8 cellular contexts compared by ENCODE assay signal in the genomic region with DNA sequence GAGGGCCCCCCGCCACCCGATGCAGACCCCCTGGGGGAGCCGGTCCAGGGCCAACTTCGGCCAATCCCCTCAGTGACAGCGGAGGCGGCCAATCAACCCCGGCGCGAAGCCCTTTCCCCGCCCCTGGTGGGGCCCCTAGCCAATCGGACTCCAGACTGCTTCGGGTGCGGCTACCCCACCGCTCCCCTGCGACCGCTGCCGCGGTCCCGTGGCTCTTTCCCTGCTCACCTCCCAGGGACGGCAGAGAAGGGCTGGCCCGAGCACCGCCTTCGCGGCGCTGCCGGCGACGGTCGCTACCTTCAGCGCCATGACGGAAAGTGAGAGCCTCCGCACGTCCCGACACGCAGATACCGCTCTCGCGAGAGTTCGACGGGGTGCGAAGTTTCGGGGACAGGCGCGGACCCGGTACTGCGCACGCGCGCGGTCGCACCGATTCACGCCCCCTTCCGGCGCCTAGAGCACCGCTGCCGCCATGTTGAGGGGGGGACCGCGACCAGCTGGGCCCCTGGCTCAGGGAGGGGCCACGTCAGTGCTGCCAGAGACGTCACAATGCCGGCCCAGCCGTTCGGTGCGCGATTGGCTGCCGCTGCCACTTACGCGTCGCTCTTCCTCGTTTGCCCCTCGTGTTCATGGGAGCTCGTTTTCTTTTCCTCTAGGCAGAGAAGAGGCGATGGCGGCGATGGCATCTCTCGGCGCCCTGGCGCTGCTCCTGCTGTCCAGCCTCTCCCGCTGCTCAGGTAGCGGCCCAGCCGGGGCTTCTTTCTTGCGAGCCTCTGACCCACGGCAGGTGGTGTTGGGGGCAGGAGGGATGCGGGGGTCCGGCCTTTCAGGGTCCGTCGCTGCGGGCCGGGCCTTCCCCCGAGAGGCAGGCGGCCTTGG. TPM values are rescaled to one million over a fixed set of nuclear protein-coding genes. Genes with fewer than 3 reads are reported as not detected.
A peak's percentile ranks its signal among the peaks of the same experiment; 100 is the strongest.
DNase-seq lines count a peak whose midpoint lies in the region; ATAC-seq, FAIRE-seq and TF ChIP-seq lines count a peak whose summit lies in the region.

A gene (minus strand): TSS at position 358 of the 879 bp plus-strand sequence. CDS start 49 bp downstream, at position 309.
A gene (plus strand): TSS at position 651 of the 879 bp plus-strand sequence. CDS start 20 bp downstream, at position 671.

- H3K27ac ChIP-seq in KOPT-K1 (ENCODE audit: low read depth, low read length, poor library complexity, severe bottlenecking) = peak within 1 kb of the TSS; percentile 94
- H3K27ac ChIP-seq in esophagus squamous epithelium = peak within 1 kb of the TSS; percentile 94 to 97 (median 95)

- peak within 1 kb of the TSS; percentile 52 to 78 (median 67) for H3K4me3 ChIP-seq in esophagus squamous epithelium

- peaks cover 9 to 51% (median 22%) of the 10 kb centered on the region in 3 donors for H3K4me1 ChIP-seq in esophagus squamous epithelium

- WGBS in esophagus squamous epithelium, 2 donors = 28% methylated on average over 14 of the region's 92 CpGs; no CpG with 5 or more reads in 1 of the 2 donors

- peak; percentile 91 for ATAC-seq in GM21786 (IDR thresholded peaks at IDR 0.05; ENCODE audit: unreplicated experiment)

- peaks cover 61% of the 10 kb centered on the region for H3K36me3 ChIP-seq in KOPT-K1 (ENCODE audit: insufficient read depth, low read length)
- peaks cover 0 to 47% (median 5%) of the 10 kb centered on the region in 3 donors for H3K36me3 ChIP-seq in esophagus squamous epithelium

- TF ChIP-seq CTCF in esophagus squamous epithelium (IDR thresholded peaks at IDR 0.05) = no peak

- FAIRE-seq in RCC 7860 (lab: Jason Lieb, UNC) = peak; percentile 92

- intact Hi-C loops in esophagus squamous epithelium (cut with DNase I) = no loop called here

- peak in 2 of 4 donors; percentile 26 to 57 for TF ChIP-seq POLR2A in esophagus squamous epithelium (IDR thresholded peaks at IDR 0.05)

- DNase-seq in DMS79 (lab: John Stamatoyannopoulos, UW) (peak; percentile 84), RCC 7860 (ENCODE audit: low spot score) (peak; percentile 92), activated T-helper 1 cell treated with Interleukin-2 at 50 U/mL for 16 hours (ENCODE audit: low read depth) (peak; percentile 89), esophagus squamous epithelium (lab: John Stamatoyannopoulos, UW) (peak; percentile 50), myocyte (ENCODE audit: low read depth) (peak; percentile 93)
- peak; percentile 81 for DNase-seq in stimulated activated CD8-positive, alpha-beta memory T cell treated with anti-CD3 and anti-CD28 coated beads, Interleukin-7, amount 100 ng/mL, for 48 hours (ENCODE audit: extremely low read depth in 1 of 2, low read depth in 1 of 2)

- no peaks in the 10 kb centered on the region for H3K27me3 ChIP-seq in esophagus squamous epithelium

- H3K9me3 ChIP-seq in KOPT-K1 (ENCODE audit: insufficient read depth, low read length, poor library complexity, severe bottlenecking) (no peaks in the 10 kb centered on the region), esophagus squamous epithelium (no peaks in the 10 kb centered on the region)

RNA-seq across cellular contexts. Expression of the first gene that starts in this region (rescaled TPM):
- total RNA-seq in esophagus squamous epithelium (10 to 100 TPM; 60.7 to 67.8 (median 64.1) TPM), myocyte (92.7 and 104 TPM in 2 replicates)
- 82.1 TPM for polyA plus RNA-seq in myocyte (2012)

RNA-seq across cellular contexts. Expression of the second gene that starts in this region (rescaled TPM):
- total RNA-seq in esophagus squamous epithelium (100 to 1,000 TPM; 131 to 257 (median 159) TPM), myocyte (155 and 228 TPM in 2 replicates)
- 408 TPM for polyA plus RNA-seq in myocyte (2012)

Comparison
In these comparisons a context has a peak if more than half of its experiments do, and no peak if none do; other contexts are left out.
1. Peak in every context shown above with its lines: DNase-seq, ATAC-seq, H3K4me3 ChIP-seq and H3K27ac ChIP-seq.